ENCODE assay signal across 20 cellular contexts in the genomic region with DNA sequence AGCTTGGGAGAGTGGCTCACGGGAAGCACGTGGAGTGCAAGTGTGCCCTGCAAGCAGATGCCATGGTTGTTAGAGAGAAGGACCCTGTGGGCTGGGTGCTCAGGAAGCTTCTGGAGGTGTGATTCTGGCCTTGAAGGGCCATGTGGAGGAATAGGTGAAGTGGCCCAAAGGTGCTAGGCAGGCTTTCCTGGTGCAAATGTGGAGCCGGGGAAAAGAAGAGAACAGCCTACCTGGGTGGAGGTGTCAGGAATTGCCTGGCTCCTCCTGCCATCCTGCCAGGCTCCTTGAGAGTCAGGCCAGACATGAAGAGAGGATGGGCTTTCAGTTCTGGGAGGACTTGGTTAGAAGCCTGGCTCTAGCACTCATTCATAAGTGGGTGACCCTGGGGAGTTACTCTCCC. TPM values are rescaled to one million over a fixed set of nuclear protein-coding genes. Genes with fewer than 3 reads are reported as not detected.
A peak's percentile ranks its signal among the peaks of the same experiment; 100 is the strongest.
DNase-seq lines count a peak whose midpoint lies in the region; ATAC-seq and TF ChIP-seq lines count a peak whose summit lies in the region.
"Had no signal": no experiment of that assay in that cellular context is flagged by ENCODE, and none has a peak within 500 bp of the region (broad histone marks: within the 10 kb centered on the region; RNA-seq: fewer than 3 reads in every experiment).

No MANE protein-coding gene starts in this region.

- no peak for TF ChIP-seq CTCF in osteoblast (IDR thresholded peaks at IDR 0.05; ENCODE audit: extremely low read depth, low read depth, low read length)
- no peak for TF ChIP-seq CTCF in thoracic aorta (IDR thresholded peaks at IDR 0.05)

- no peak overlapping the region for H3K4me2 ChIP-seq in osteoblast (ENCODE audit: insufficient read depth, low read length)
- H3K4me2 ChIP-seq: PC-9 had no signal

- H2AFZ ChIP-seq in osteoblast (ENCODE audit: low read length), result no peak overlapping the region
- H2AFZ ChIP-seq: PC-9 had no signal

- H3K9me3 ChIP-seq in osteoblast (ENCODE audit: low read depth, low read length) (no peaks in the 10 kb centered on the region), thoracic aorta (no peaks in the 10 kb centered on the region)
- H3K9me3 ChIP-seq: MG63 had no signal

- H3K79me2 ChIP-seq in osteoblast (ENCODE audit: insufficient read depth, low read length), result peaks cover 96% of the 10 kb centered on the region

- no peak overlapping the region for H3K4me3 ChIP-seq in osteoblast (ENCODE audit: insufficient read depth, low read length)
- H3K4me3 ChIP-seq in thoracic aorta, result no peak overlapping the region
- H3K4me3 ChIP-seq: K562, MG63, PC-9 had no signal

- H3K4me1 ChIP-seq in osteoblast (ENCODE audit: insufficient read depth, low read length) (peaks cover 32% of the 10 kb centered on the region), thoracic aorta (ENCODE audit: control insufficient read depth in 1 of 2, low read depth in 2 of 2) (peaks cover 6 to 84% of the 10 kb centered on the region in 2 donors)

- H3K36me3 ChIP-seq in osteoblast (ENCODE audit: insufficient read depth, low read length), result peaks cover 66% of the 10 kb centered on the region
- H3K36me3 ChIP-seq in thoracic aorta, result peaks cover 6% of the 10 kb centered on the region

- H3K27me3 ChIP-seq in osteoblast (ENCODE audit: insufficient read depth, low read length) (no peaks in the 10 kb centered on the region), thoracic aorta (replicated peaks; ENCODE audit: insufficient read depth) (no peaks in the 10 kb centered on the region)
- H3K27me3 ChIP-seq: MG63 had no signal

- in situ Hi-C loops in KBM-7 (cut with MboI; ENCODE audit: low pct_unique_long_range_greater_than_20kb, low sequenced_read_pairs), result no loop called here

- ATAC-seq in thoracic aorta (ENCODE audit: insufficient number of reproducible peaks, low FRiP score, low read depth), result no peak
- ATAC-seq in stimulated activated naive CD8-positive, alpha-beta T cell treated with anti-CD3 and anti-CD28 coated beads, Interleukin-15, Interleukin-2, amounts not matched to agents 100 U/mL and 50 U/mL, for 24 hours, result no peak
- ATAC-seq: CD8-positive, alpha-beta T cell; K562 had no signal

- peak; percentile 3 for DNase-seq in activated CD4-positive, CD25-positive, alpha-beta regulatory T cell treated with anti-CD3 and anti-CD28 coated beads, Interleukin-2, amount 50 U/mL, for 72 hours
- no peak for DNase-seq in activated CD4-positive, CD25-positive, alpha-beta regulatory T cell (lab: John Stamatoyannopoulos, UW)
- DNase-seq in activated CD8-positive, alpha-beta memory T cell treated with anti-CD3 and anti-CD28 coated beads, Interleukin-2, amount 50 U/mL, for 48 hours, result peak; percentile 23
- DNase-seq in osteoblast (ENCODE audit: insufficient read length, low spot score, missing footprints), result no peak
- DNase-seq in thoracic aorta (ENCODE audit: low spot score), result no peak
- no peak for DNase-seq in KBM-7
- DNase-seq in stimulated activated naive CD8-positive, alpha-beta T cell treated with anti-CD3 and anti-CD28 coated beads, Interleukin-15, Interleukin-2, amounts not matched to agents 100 U/mL and 50 U/mL, for 24 hours, result no peak
- DNase-seq in stimulated activated naive CD4-positive, alpha-beta T cell (lab: John Stamatoyannopoulos, UW), result no peak
- DNase-seq: CD8-positive, alpha-beta T cell; DND-41; GDM1; MG63; NCI-H1105 treated with DMSO at 0.1 percent for 48 hours; NCI-H1930; NCI-H2171; NCI-H446 treated with DMSO at 0.1 percent for 48 hours; NCI-H748 treated with DMSO at 0.1 percent for 48 hours; PC-9 had no signal

- peak overlapping the region; percentile 3 for H3K27ac ChIP-seq in osteoblast (ENCODE audit: low read depth, low read length)
- peak overlapping the region; percentile 53 to 70 for H3K27ac ChIP-seq in thoracic aorta
- H3K27ac ChIP-seq: 22Rv1, PC-9 had no signal

- peaks cover 94% of the 10 kb centered on the region for H4K20me1 ChIP-seq in osteoblast (ENCODE audit: insufficient read depth, low read length)

RNA-seq across cellular contexts. Expression of gene ITGA11, which starts 23.4 kb away (rescaled TPM):
- total RNA-seq in osteoblast (567 and 697 TPM in 2 replicates), thoracic aorta (100 to 1,000 TPM; 246 to 360 TPM)
- total RNA-seq: CD8-positive, alpha-beta T cell; K562 had no signal

Comparison
In these comparisons a context has a peak if more than half of its experiments do, and no peak if none do; other contexts are left out.
1. DNase-seq: peak in activated CD4-positive, CD25-positive, alpha-beta regulatory T cell treated with anti-CD3 and anti-CD28 coated beads, Interleukin-2, amount 50 U/mL, for 72 hours (single experiment) and activated CD8-positive, alpha-beta memory T cell treated with anti-CD3 and anti-CD28 coated beads, Interleukin-2, amount 50 U/mL, for 48 hours (single experiment); none in activated CD4-positive, CD25-positive, alpha-beta regulatory T cell (0 of 4), osteoblast (single experiment), thoracic aorta (single experiment), KBM-7 (single experiment), stimulated activated naive CD8-positive, alpha-beta T cell treated with anti-CD3 and anti-CD28 coated beads, Interleukin-15, Interleukin-2, amounts not matched to agents 100 U/mL and 50 U/mL, for 24 hours (single experiment) and stimulated activated naive CD4-positive, alpha-beta T cell (0 of 6).